In the genomic region with DNA sequence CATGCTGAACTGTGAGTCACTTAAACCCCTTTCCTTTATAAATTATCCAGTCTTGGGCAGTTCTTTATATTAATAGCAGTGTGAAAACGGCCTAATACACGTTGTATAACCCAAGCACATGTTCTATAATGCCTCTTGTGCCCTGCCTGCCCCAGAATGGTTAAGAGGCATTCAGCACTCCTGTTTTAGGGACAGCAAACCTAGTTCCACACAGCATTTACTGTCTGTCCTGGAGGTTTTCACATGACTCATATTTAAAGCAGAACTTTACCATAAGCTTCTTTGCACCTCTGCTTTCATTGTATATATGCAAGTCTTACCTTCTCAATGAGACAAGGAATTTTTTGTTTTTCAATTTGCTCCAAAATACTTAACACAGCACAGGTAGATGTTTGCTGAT, we compare ENCODE assay signal across 23 cellular contexts.
DNase-seq lines count a peak whose midpoint lies in the region; ATAC-seq, FAIRE-seq and TF ChIP-seq lines count a peak whose summit lies in the region.
"Had no signal": no experiment of that assay in that cellular context is flagged by ENCODE, and none has a peak within 500 bp of the region (broad histone marks: within the 10 kb centered on the region; RNA-seq: fewer than 3 reads in every experiment).

No MANE protein-coding gene starts in this region.

- H3K27ac ChIP-seq in K562 (ENCODE audit: extremely low read depth, low read depth, low read length) (no peak overlapping the region), esophagus muscularis mucosa (replicated peaks in 1 of 4) (no peak overlapping the region)
- H3K27ac ChIP-seq: dorsolateral prefrontal cortex, hepatocyte, neutrophil, skin epidermis had no signal

- H3K79me2 ChIP-seq in K562 (ENCODE audit: control insufficient read depth, insufficient read depth, low read length) = no peaks in the 10 kb centered on the region
- H3K79me2 ChIP-seq: hepatocyte had no signal

- in situ Hi-C loops in K562 (cut with MboI) = no loop called here

- no TSS peak for BruUV-seq in K562 (replicated peaks; lab: Mats Ljungman, UMichigan)

- peak; percentile 6 for DNase-seq in ELR (ENCODE audit: low read depth)
- DNase-seq in GM12892 (ENCODE audit: insufficient read length) = no peak
- no peak for DNase-seq in K562 (ENCODE audit: extremely low read depth in 1 of 4, low spot score in 3 of 4)
- DNase-seq in DMS53 (lab: John Stamatoyannopoulos, UW) = no peak
- DNase-seq in esophagus muscularis mucosa (ENCODE audit: extremely low spot score) = no peak
- DNase-seq in cerebellar cortex (ENCODE audit: low spot score) = no peak
- DNase-seq: activated effector memory CD4-positive, alpha-beta T cell treated with anti-CD3 and anti-CD28 coated beads, Interleukin-2, amount 50 U/mL, for 16 hours; anterior cingulate cortex; caudate nucleus; dorsolateral prefrontal cortex; NCI-H1436 treated with DMSO at 0.1 percent for 48 hours; NCI-H2171; NCI-H526; SW 1271; trophoblast cell had no signal

- no peak overlapping the region for H3K4me2 ChIP-seq in K562 (ENCODE audit: insufficient read depth, low read length)
- H3K4me2 ChIP-seq: hepatocyte had no signal

- H3K4me1 ChIP-seq in K562 (replicated peaks in 1 of 2; ENCODE audit: control insufficient read depth in 2 of 2, insufficient read depth in 2 of 2, low read length in 2 of 2) (peaks cover 0 to 6% of the 10 kb centered on the region in 2 experiments; a peak in 1 of 5 replicates), esophagus muscularis mucosa (no peaks in the 10 kb centered on the region)

- ATAC-seq in HG03469 (IDR thresholded peaks at IDR 0.05; ENCODE audit: unreplicated experiment) (peak; percentile 23), K562 (no peak)

- no peaks in the 10 kb centered on the region for H3K27me3 ChIP-seq in K562 (ENCODE audit: control insufficient read depth in 2 of 2, insufficient read depth in 2 of 2, low read length in 2 of 2)
- no peaks in the 10 kb centered on the region for H3K27me3 ChIP-seq in esophagus muscularis mucosa
- H3K27me3 ChIP-seq: dorsolateral prefrontal cortex, hepatocyte, neutrophil had no signal

- H3K36me3 ChIP-seq in K562 (ENCODE audit: control insufficient read depth, insufficient read depth, low read length) (no peaks in the 10 kb centered on the region), esophagus muscularis mucosa (peaks cover 0 to 42% (median 2%) of the 10 kb centered on the region in 4 donors)

- TF ChIP-seq EP300 in K562 (IDR thresholded peaks at IDR 0.05; ENCODE audit: low read length) = no peak
- no peak for TF ChIP-seq EP300 in esophagus muscularis mucosa (IDR thresholded peaks at IDR 0.05)

- no peak overlapping the region for H3K9ac ChIP-seq in K562 (ENCODE audit: insufficient read depth in 1 of 2, low read depth in 2 of 2, low read length in 2 of 2)

- no peak for TF ChIP-seq POLR2A in GM12892 (IDR thresholded peaks at IDR 0.05; ENCODE audit: low read depth, low read length)
- TF ChIP-seq POLR2A in K562 (conservative IDR thresholded peaks at IDR 0.05) = no peak
- TF ChIP-seq POLR2A in esophagus muscularis mucosa (IDR thresholded peaks at IDR 0.05; ENCODE audit: low read depth) = no peak

- TF ChIP-seq CTCF in K562 (IDR thresholded peaks at IDR 0.05 in 2 of 3, conservative IDR thresholded peaks at IDR 0.05 in 1 of 3; ENCODE audit: insufficient read depth in 2 of 3, low read depth in 1 of 3, low read length in 3 of 3) = no peak
- TF ChIP-seq CTCF in esophagus muscularis mucosa (IDR thresholded peaks at IDR 0.05) = no peak

- CTCF ChIA-PET in K562 (lab: Yijun Ruan, JAX; ENCODE audit: low intra/inter-chr PET ratio) = no interaction called here

- FAIRE-seq in GM12892 (lab: Jason Lieb, UNC) = peak; percentile 76
- no peak for FAIRE-seq in K562 (lab: Jason Lieb, UNC)
- FAIRE-seq: H54, keratinocyte, TTC549 had no signal

- H3K9me3 ChIP-seq in K562 (replicated peaks; ENCODE audit: control insufficient read depth, insufficient read depth, low read depth, low read length) = no peaks in the 10 kb centered on the region
- H3K9me3 ChIP-seq in esophagus muscularis mucosa = no peaks in the 10 kb centered on the region
- H3K9me3 ChIP-seq: neutrophil had no signal

- H4K20me1 ChIP-seq in K562 (replicated peaks; ENCODE audit: control insufficient read depth, insufficient read depth, low read length) = no peaks in the 10 kb centered on the region

- POLR2A ChIA-PET in K562 (lab: Yijun Ruan, JAX) = no interaction called here

- intact Hi-C loops in K562 (cut with micrococcal nuclease) = loop anchor here (10.0 kb wide), 1 partner anchor 178 kb away; no protein-coding TSS in a partner anchor
- intact Hi-C loops in esophagus muscularis mucosa (cut with DNase I) = no loop called here

- TF ChIP-seq RAD21 in K562 (CRISPR knock-in tag; conservative IDR thresholded peaks at IDR 0.05 in 1 of 2, IDR thresholded peaks at IDR 0.05 in 1 of 2) = no peak

- 8% methylated on average over 2 of the region's 2 CpGs for WGBS in K562 (ENCODE audit: insufficient coverage, low coverage, missing lambda C conversion rate)
- 71% methylated on average over 2 of the region's 2 CpGs for WGBS in esophagus muscularis mucosa

- H3K9me1 ChIP-seq in K562 (ENCODE audit: control insufficient read depth, insufficient read depth, low read length) = no peaks in the 10 kb centered on the region

- H2AFZ ChIP-seq in K562 (ENCODE audit: low read depth, low read length) = no peak overlapping the region
- H2AFZ ChIP-seq: hepatocyte had no signal

- no peak overlapping the region for H3K4me3 ChIP-seq in K562
- no peak overlapping the region for H3K4me3 ChIP-seq in esophagus muscularis mucosa
- H3K4me3 ChIP-seq: dorsolateral prefrontal cortex, hepatocyte, lung, skin epidermis had no signal

TF ChIP-seq in K562, 482 proteins besides CTCF, POLR2A, EP300 and RAD21:
- peak; percentile 56; the same call in 1 of the 2 replicates for TF ChIP-seq MIER1 (IDR thresholded peaks at IDR 0.05; ENCODE audit: low read depth)
- TF ChIP-seq MLX (CRISPR knock-in tag; conservative IDR thresholded peaks at IDR 0.05) = no peak
- no peak for TF ChIP-seq ZNF197 (CRISPR knock-in tag; IDR thresholded peaks at IDR 0.05; ENCODE audit: low read depth)
TF ChIP-seq in K562: peak in this region for 1.
